ENCODE assay signal across 8 cellular contexts in the genomic region with DNA sequence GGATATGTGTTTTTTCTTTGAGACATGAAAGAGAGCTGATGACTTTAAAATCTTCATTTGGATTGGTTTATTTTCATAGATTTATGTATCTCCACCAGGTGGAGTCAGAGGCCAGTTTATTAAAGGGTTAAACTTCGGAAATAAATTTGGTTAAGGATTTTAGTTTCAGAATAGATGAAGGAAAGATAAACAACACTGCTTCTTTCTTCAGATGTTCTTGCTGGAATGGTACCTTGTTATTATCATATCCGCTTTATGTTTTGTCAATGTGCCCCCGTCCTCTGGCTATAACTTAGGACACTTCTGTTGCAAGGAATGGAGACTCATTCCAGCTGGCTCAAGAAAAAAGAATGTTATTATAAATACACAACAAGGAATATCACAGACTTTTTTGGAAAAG.
DNase-seq lines count a peak whose midpoint lies in the region; ATAC-seq, FAIRE-seq and TF ChIP-seq lines count a peak whose summit lies in the region.

No MANE protein-coding gene starts in this region.

- no peak for TF ChIP-seq POLR2A in heart left ventricle (IDR thresholded peaks at IDR 0.05)

- no peaks in the 10 kb centered on the region for H3K27me3 Mint-ChIP-seq in WTC11 (ENCODE audit: low read depth)

- CTCF ChIA-PET in WTC11 (lab: Charles Lee) = interaction anchor here (0.9 to 3.1 kb wide), 13 partner anchors 14 to 236 kb away, joined by 3 to 18 read pairs (median 6); no protein-coding TSS in a partner anchor

- WGBS in heart left ventricle, 4 donors = 45 to 56% (median 51%) methylated on average over 3 of the region's 3 CpGs

- no peak overlapping the region for H3K27ac Mint-ChIP-seq in WTC11

- intact Hi-C loops in heart left ventricle (cut with DNase I) (loop anchor here (1.0 to 10.0 kb wide), 6 partner anchors 151 to 313 kb away; no protein-coding TSS in a partner anchor), left cardiac atrium (cut with DNase I) (loop anchor here in 1 of 2 donors (5.0 kb wide), 2 partner anchors 151 to 211 kb away; no protein-coding TSS in a partner anchor)

- 0 out of 2 replicates have a peak, but pooled peaks cover 4% of the 10 kb centered on the region for H3K9me3 Mint-ChIP-seq in WTC11

- H3K4me3 ChIP-seq in heart left ventricle = peak overlapping the region in 5 of 12 donors; percentile 4 to 34 (median 25)

- H3K9me3 ChIP-seq in heart left ventricle = peaks cover 0 to 5% (median 0%) of the 10 kb centered on the region in 12 donors

- POLR2A ChIA-PET in WTC11 (lab: Charles Lee) = no interaction called here

- ATAC-seq in heart left ventricle (no peak), left cardiac atrium (no peak), WTC11 (no peak), GM18498 (IDR thresholded peaks at IDR 0.05; ENCODE audit: unreplicated experiment) (no peak), HG03025 (IDR thresholded peaks at IDR 0.05; ENCODE audit: low FRiP score, unreplicated experiment) (no peak)

- peak; percentile 98 for FAIRE-seq in islet of Langerhans (lab: Jason Lieb, UNC)

- H3K27me3 ChIP-seq in heart left ventricle = no peaks in the 10 kb centered on the region

- peaks cover 7% of the 10 kb centered on the region for H3K4me1 Mint-ChIP-seq in WTC11

- no peak overlapping the region for H3K4me3 Mint-ChIP-seq in WTC11

- no peaks in the 10 kb centered on the region for H3K36me3 Mint-ChIP-seq in WTC11

- H3K36me3 ChIP-seq in heart left ventricle = no peaks in the 10 kb centered on the region

- H3K27ac ChIP-seq in heart left ventricle = no peak overlapping the region

- peaks cover 0 to 20% (median 3%) of the 10 kb centered on the region in 12 donors for H3K4me1 ChIP-seq in heart left ventricle

- TF ChIP-seq CTCF in heart left ventricle (IDR thresholded peaks at IDR 0.05) (peak; percentile 14 to 61 (median 48)), WTC11 (IDR thresholded peaks at IDR 0.05) (0 out of 2 replicates have a peak, but pooled peaks have one; percentile 16)

- DNase-seq in heart left ventricle = no peak
- no peak for DNase-seq in left cardiac atrium
- DNase-seq in WTC11 (ENCODE audit: low spot score) = no peak
- DNase-seq in NCI-H1092 treated with DMSO at 0.1 percent for 48 hours (lab: John Stamatoyannopoulos, UW) = no peak
- no peak for DNase-seq in NCI-H226

TF ChIP-seq in WTC11, 78 proteins besides CTCF, POLR2A, EP300 and RAD21:
- TF ChIP-seq SOX15 (CRISPR knock-in tag; IDR thresholded peaks at IDR 0.05) = no peak
- no peak for TF ChIP-seq ARID4B (CRISPR knock-in tag; IDR thresholded peaks at IDR 0.05; ENCODE audit: borderline replicate concordance)
- TF ChIP-seq ELF4 (CRISPR knock-in tag; IDR thresholded peaks at IDR 0.05; ENCODE audit: low read depth) = no peak
- TF ChIP-seq, protein P1, sequence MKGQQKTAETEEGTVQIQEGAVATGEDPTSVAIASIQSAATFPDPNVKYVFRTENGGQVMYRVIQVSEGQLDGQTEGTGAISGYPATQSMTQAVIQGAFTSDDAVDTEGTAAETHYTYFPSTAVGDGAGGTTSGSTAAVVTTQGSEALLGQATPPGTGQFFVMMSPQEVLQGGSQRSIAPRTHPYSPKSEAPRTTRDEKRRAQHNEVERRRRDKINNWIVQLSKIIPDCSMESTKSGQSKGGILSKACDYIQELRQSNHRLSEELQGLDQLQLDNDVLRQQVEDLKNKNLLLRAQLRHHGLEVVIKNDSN (CRISPR knock-in tag; IDR thresholded peaks at IDR 0.05) = no peak
- TF ChIP-seq ZNF263 (CRISPR knock-in tag; IDR thresholded peaks at IDR 0.05; ENCODE audit: low read depth) = no peak
- TF ChIP-seq, protein P2, sequence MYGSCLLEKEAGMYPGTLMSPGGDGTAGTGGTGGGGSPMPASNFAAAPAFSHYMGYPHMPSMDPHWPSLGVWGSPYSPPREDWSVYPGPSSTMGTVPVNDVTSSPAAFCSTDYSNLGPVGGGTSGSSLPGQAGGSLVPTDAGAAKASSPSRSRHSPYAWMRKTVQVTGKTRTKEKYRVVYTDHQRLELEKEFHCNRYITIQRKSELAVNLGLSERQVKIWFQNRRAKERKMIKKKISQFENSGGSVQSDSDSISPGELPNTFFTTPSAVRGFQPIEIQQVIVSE (CRISPR knock-in tag; IDR thresholded peaks at IDR 0.05; ENCODE audit: borderline replicate concordance) = no peak
- no peak for TF ChIP-seq CREM (CRISPR knock-in tag; IDR thresholded peaks at IDR 0.05)
- TF ChIP-seq TEAD4 (CRISPR knock-in tag; IDR thresholded peaks at IDR 0.05) = no peak
- TF ChIP-seq, protein P3, sequence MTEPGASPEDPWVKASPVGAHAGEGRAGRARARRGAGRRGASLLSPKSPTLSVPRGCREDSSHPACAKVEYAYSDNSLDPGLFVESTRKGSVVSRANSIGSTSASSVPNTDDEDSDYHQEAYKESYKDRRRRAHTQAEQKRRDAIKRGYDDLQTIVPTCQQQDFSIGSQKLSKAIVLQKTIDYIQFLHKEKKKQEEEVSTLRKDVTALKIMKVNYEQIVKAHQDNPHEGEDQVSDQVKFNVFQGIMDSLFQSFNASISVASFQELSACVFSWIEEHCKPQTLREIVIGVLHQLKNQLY (CRISPR knock-in tag; IDR thresholded peaks at IDR 0.05) = no peak
- TF ChIP-seq ZNF423 (CRISPR knock-in tag; IDR thresholded peaks at IDR 0.05) = no peak
- TF ChIP-seq NR2C2 (CRISPR knock-in tag; IDR thresholded peaks at IDR 0.05) = no peak
- TF ChIP-seq KAT7 (CRISPR knock-in tag; IDR thresholded peaks at IDR 0.05; ENCODE audit: borderline replicate concordance) = no peak
- TF ChIP-seq IRF2 (CRISPR knock-in tag; IDR thresholded peaks at IDR 0.05; ENCODE audit: borderline replicate concordance, low read depth) = no peak
TF ChIP-seq in WTC11: peak in this region for 0.
